In genomic region chr20:59561614-59562277, GRCh38 we compare ENCODE assay signal across 1 cellular context.
TF ChIP-seq lines count a peak whose summit lies in the region.

No MANE protein-coding gene starts in this region.

TF ChIP-seq in IMR-90, 13 proteins besides CTCF, POLR2A, EP300 and RAD21 (continued from another document):
- no peak for TF ChIP-seq ELK1 (IDR thresholded peaks at IDR 0.05; ENCODE audit: borderline replicate concordance, low read depth, low read length)
- TF ChIP-seq RCOR1 (IDR thresholded peaks at IDR 0.05; ENCODE audit: insufficient replicate concordance, low read length) = no peak
- no peak for TF ChIP-seq MAZ (IDR thresholded peaks at IDR 0.05; ENCODE audit: borderline replicate concordance, low read depth, low read length)
- TF ChIP-seq CHD1 (IDR thresholded peaks at IDR 0.05; ENCODE audit: low read depth, low read length) = no peak
TF ChIP-seq in IMR-90: peak in this region for 0.
